ENCODE assay signal across 22 cellular contexts in genomic region chrX:132043977-132044376, GRCh38.
"Had no signal": no experiment of that assay in that cellular context is flagged by ENCODE, and none has a peak within 500 bp of the region (broad histone marks: within the 10 kb centered on the region; RNA-seq: fewer than 3 reads in every experiment).

No MANE protein-coding gene starts in this region.

- FAIRE-seq: endometrium, frontal cortex, islet of Langerhans had no signal

- ATAC-seq: esophagus mucosa; heart left ventricle; sciatic nerve; stimulated activated naive B cell treated with anti-CD40 and anti-IgM and Interleukin-4, amounts not matched to agents 10 μg/mL and 1 μg/mL and 100 μg/mL, for 72 hours; stimulated activated naive CD8-positive, alpha-beta T cell treated with anti-CD3 and anti-CD28 coated beads, Interleukin-15, amount 100 ng/mL, for 72 hours; upper lobe of right lung had no signal

- H3K27ac ChIP-seq: dorsolateral prefrontal cortex, heart left ventricle, spleen, testis, tibial nerve, upper lobe of right lung, vagina had no signal

- H3K4me3 ChIP-seq: dorsolateral prefrontal cortex, heart left ventricle, spleen, testis, tibial nerve, upper lobe of right lung, vagina had no signal

- H3K36me3 ChIP-seq: heart left ventricle, spleen, tibial nerve, upper lobe of right lung, vagina had no signal

- H3K27ac Mint-ChIP-seq: stimulated activated naive B cell treated with anti-CD40 and anti-IgM and Interleukin-4, amounts not matched to agents 10 μg/mL and 1 μg/mL and 100 μg/mL, for 72 hours; stimulated activated naive CD8-positive, alpha-beta T cell treated with anti-CD3 and anti-CD28 coated beads, Interleukin-15, amount 100 ng/mL, for 72 hours had no signal

- H3K27me3 ChIP-seq: spleen, testis, upper lobe of right lung, vagina had no signal

- H3K9me3 ChIP-seq: heart left ventricle, spleen, testis, tibial nerve, upper lobe of right lung, vagina had no signal

- H3K4me1 ChIP-seq: heart left ventricle, spleen, testis, tibial nerve, upper lobe of right lung, vagina had no signal

- H3K36me3 Mint-ChIP-seq: naive B cell had no signal

- H3K4me3 Mint-ChIP-seq: stimulated activated naive B cell treated with anti-CD40 and anti-IgM and Interleukin-4, amounts not matched to agents 10 μg/mL and 1 μg/mL and 100 μg/mL, for 72 hours; stimulated activated naive CD8-positive, alpha-beta T cell treated with anti-CD3 and anti-CD28 coated beads, Interleukin-15, amount 100 ng/mL, for 72 hours had no signal

- H3K9me3 Mint-ChIP-seq: naive B cell; stimulated activated naive B cell treated with anti-CD40 and anti-IgM and Interleukin-4, amounts not matched to agents 10 μg/mL and 1 μg/mL and 100 μg/mL, for 72 hours; stimulated activated naive CD8-positive, alpha-beta T cell treated with anti-CD3 and anti-CD28 coated beads, Interleukin-15, amount 100 ng/mL, for 72 hours had no signal

- H3K27me3 Mint-ChIP-seq: naive B cell; stimulated activated naive CD8-positive, alpha-beta T cell treated with anti-CD3 and anti-CD28 coated beads, Interleukin-15, amount 100 ng/mL, for 72 hours had no signal

- DNase-seq: dorsolateral prefrontal cortex; effector CD8-positive, alpha-beta T cell; heart left ventricle; hippocampal formation; kidney glomerular epithelial cell; mesendoderm; naive B cell; posterior cingulate gyrus; spleen; stimulated activated CD4-positive, alpha-beta T cell treated with anti-CD3 and anti-CD28 coated beads, Interleukin-2, amount 100 ng/mL, for 24 hours; stimulated activated CD4-positive, alpha-beta T cell treated with anti-CD3 and anti-CD28 coated beads, Interleukin-4, amount 100 ng/mL, for 4 hours; stimulated activated naive B cell treated with anti-CD40 and anti-IgM and Interleukin-4, amounts not matched to agents 10 μg/mL and 1 μg/mL and 100 μg/mL, for 72 hours; stimulated activated naive CD8-positive, alpha-beta T cell treated with anti-CD3 and anti-CD28 coated beads, Interleukin-15, amount 100 ng/mL, for 72 hours; testis; upper lobe of right lung had no signal
